Comparison of ENCODE assay signal across 8 cellular contexts in genomic region chr4:16225139-16225538, GRCh38. TPM values are rescaled to one million over a fixed set of nuclear protein-coding genes. Genes with fewer than 3 reads are reported as not detected.
A peak's percentile ranks its signal among the peaks of the same experiment; 100 is the strongest.
DNase-seq lines count a peak whose midpoint lies in the region; ATAC-seq and TF ChIP-seq lines count a peak whose summit lies in the region.

No MANE protein-coding gene starts in this region.

- no peaks in the 10 kb centered on the region for H3K36me3 Mint-ChIP-seq in activated naive CD8-positive, alpha-beta T cell

- no peak for TF ChIP-seq CTCF in AG04450 (IDR thresholded peaks at IDR 0.05; ENCODE audit: low read depth, low read length)
- no peak for TF ChIP-seq CTCF in thoracic aorta (IDR thresholded peaks at IDR 0.05)

- H3K4me3 ChIP-seq in AG04450 (ENCODE audit: low read depth, low read length) = peak overlapping the region; percentile 80
- 0 out of 2 replicates have a peak overlapping the region, but pooled peaks have one; percentile 76 for H3K4me3 ChIP-seq in iPS-18c (ENCODE audit: insufficient read depth, low read depth, low read length)
- H3K4me3 ChIP-seq in thoracic aorta = peak overlapping the region; percentile 75

- no peaks in the 10 kb centered on the region for H3K27me3 Mint-ChIP-seq in activated naive CD8-positive, alpha-beta T cell

- H3K27ac ChIP-seq in AG04450 (ENCODE audit: low read depth, low read length) (no peak overlapping the region), thoracic aorta (peak overlapping the region; percentile 76 to 77)

- H3K9me3 Mint-ChIP-seq in activated naive CD8-positive, alpha-beta T cell (ENCODE audit: low read depth) = no peaks in the 10 kb centered on the region

- peaks cover 31 to 48% of the 10 kb centered on the region in 2 donors for H3K4me1 ChIP-seq in thoracic aorta (ENCODE audit: control insufficient read depth in 1 of 2, low read depth in 2 of 2)

- no peak for DNase-seq in AG04450 (ENCODE audit: low read depth, low spot score)
- DNase-seq in thoracic aorta (ENCODE audit: low spot score) = no peak
- no peak for DNase-seq in NCI-H187 (lab: John Stamatoyannopoulos, UW)

- H3K9me3 ChIP-seq in AG04450 (ENCODE audit: control insufficient read depth, insufficient read depth, low read length) (no peaks in the 10 kb centered on the region; the same call in 1 of the 2 replicates), iPS-18c (ENCODE audit: control insufficient read depth, insufficient read depth, low read length) (no peaks in the 10 kb centered on the region), thoracic aorta (no peaks in the 10 kb centered on the region)

- no peaks in the 10 kb centered on the region for H3K36me3 ChIP-seq in thoracic aorta

- H3K4me1 Mint-ChIP-seq in activated naive CD8-positive, alpha-beta T cell (ENCODE audit: low read depth) = peaks cover 60% of the 10 kb centered on the region

- peak overlapping the region; percentile 91 for H3K4me3 Mint-ChIP-seq in activated naive CD8-positive, alpha-beta T cell

- CTCF ChIA-PET in AG04450 (lab: Charles Lee) = interaction anchor here (0.6 to 1.0 kb wide), 3 partner anchors 19 to 459 kb away, joined by 3 to 4 read pairs (median 3); no protein-coding TSS in a partner anchor

- H3K27ac Mint-ChIP-seq in activated naive CD8-positive, alpha-beta T cell = peak overlapping the region; percentile 84

- POLR2A ChIA-PET in AG04450 (lab: Yijun Ruan, JAX) = no interaction called here

- ATAC-seq in HG02938 (IDR thresholded peaks at IDR 0.05; ENCODE audit: unreplicated experiment) (peak; percentile 24), thoracic aorta (ENCODE audit: insufficient number of reproducible peaks, low FRiP score, low read depth) (no peak), HG03520 (IDR thresholded peaks at IDR 0.05; ENCODE audit: unreplicated experiment) (no peak), GM21526 (IDR thresholded peaks at IDR 0.05; ENCODE audit: low FRiP score, unreplicated experiment) (no peak)

- H3K27me3 ChIP-seq in AG04450 (ENCODE audit: control insufficient read depth, insufficient read depth, low read length) = no peaks in the 10 kb centered on the region
- no peaks in the 10 kb centered on the region for H3K27me3 ChIP-seq in thoracic aorta (replicated peaks; ENCODE audit: insufficient read depth)

RNA-seq across cellular contexts. Expression of gene TAPT1, which starts 1.1 kb away (rescaled TPM):
- polyA plus RNA-seq in AG04450 (2011; rRNA removed) = 8.9 and 11.5 TPM in 2 replicates
- 11.9 and 12.4 TPM in 2 replicates for polyA minus RNA-seq in AG04450 (2011; rRNA and poly(A)+ RNA removed)
- total RNA-seq in thoracic aorta = 10 to 100 TPM; 34.4 to 36.0 TPM
